Comparison of ENCODE assay signal across 1 cellular context in genomic region chr10:102714621-102715455, GRCh38.
TF ChIP-seq lines count a peak whose summit lies in the region.

A gene with protein sequence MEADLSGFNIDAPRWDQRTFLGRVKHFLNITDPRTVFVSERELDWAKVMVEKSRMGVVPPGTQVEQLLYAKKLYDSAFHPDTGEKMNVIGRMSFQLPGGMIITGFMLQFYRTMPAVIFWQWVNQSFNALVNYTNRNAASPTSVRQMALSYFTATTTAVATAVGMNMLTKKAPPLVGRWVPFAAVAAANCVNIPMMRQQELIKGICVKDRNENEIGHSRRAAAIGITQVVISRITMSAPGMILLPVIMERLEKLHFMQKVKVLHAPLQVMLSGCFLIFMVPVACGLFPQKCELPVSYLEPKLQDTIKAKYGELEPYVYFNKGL (plus strand): TSS chr10:102714636. CDS start chr10:102726637, 12,001 bp downstream.

TF ChIP-seq in HepG2, 621 proteins besides CTCF, POLR2A, EP300 and RAD21 (continued from another document and continues in another):
- TF ChIP-seq PHF20 (CRISPR knock-in tag; IDR thresholded peaks at IDR 0.05) = 0 out of 2 replicates have a peak, but pooled peaks have one; percentile 31
- peak; percentile 18; the same call in 1 of the 2 replicates for TF ChIP-seq ZNF460 (CRISPR knock-in tag; IDR thresholded peaks at IDR 0.05; ENCODE audit: borderline replicate concordance)
- TF ChIP-seq MEF2D (CRISPR knock-in tag; IDR thresholded peaks at IDR 0.05) = no peak; the same call in 1 of the 2 replicates
- peak; percentile 78; the same call in 1 of the 2 replicates for TF ChIP-seq CCDC6 (CRISPR knock-in tag; IDR thresholded peaks at IDR 0.05)
- no peak for TF ChIP-seq ZUFSP (CRISPR knock-in tag; IDR thresholded peaks at IDR 0.05; ENCODE audit: borderline replicate concordance)
- no peak for TF ChIP-seq PRPF4 (IDR thresholded peaks at IDR 0.05; ENCODE audit: low read depth, low read length, poor library complexity, severe bottlenecking)
- peak; percentile 76; the same call in 1 of the 2 replicates for TF ChIP-seq IRX3 (CRISPR knock-in tag; IDR thresholded peaks at IDR 0.05; ENCODE audit: borderline replicate concordance, low read depth)
- peak; percentile 40; the same call in 1 of the 2 replicates for TF ChIP-seq ZNF784 (CRISPR knock-in tag; IDR thresholded peaks at IDR 0.05; ENCODE audit: borderline replicate concordance)
- no peak for TF ChIP-seq HNF4A (CRISPR knock-in tag; IDR thresholded peaks at IDR 0.05)
- TF ChIP-seq ZNF781 (CRISPR knock-in tag; IDR thresholded peaks at IDR 0.05; ENCODE audit: borderline replicate concordance, not compliant biosample characterization) = peak; percentile 73
- TF ChIP-seq ZNF383 (CRISPR knock-in tag; IDR thresholded peaks at IDR 0.05; ENCODE audit: borderline replicate concordance) = no peak; the same call in 1 of the 2 replicates
- TF ChIP-seq, protein P1, sequence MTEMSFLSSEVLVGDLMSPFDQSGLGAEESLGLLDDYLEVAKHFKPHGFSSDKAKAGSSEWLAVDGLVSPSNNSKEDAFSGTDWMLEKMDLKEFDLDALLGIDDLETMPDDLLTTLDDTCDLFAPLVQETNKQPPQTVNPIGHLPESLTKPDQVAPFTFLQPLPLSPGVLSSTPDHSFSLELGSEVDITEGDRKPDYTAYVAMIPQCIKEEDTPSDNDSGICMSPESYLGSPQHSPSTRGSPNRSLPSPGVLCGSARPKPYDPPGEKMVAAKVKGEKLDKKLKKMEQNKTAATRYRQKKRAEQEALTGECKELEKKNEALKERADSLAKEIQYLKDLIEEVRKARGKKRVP (CRISPR knock-in tag; IDR thresholded peaks at IDR 0.05) = no peak
- TF ChIP-seq SUZ12 (IDR thresholded peaks at IDR 0.05; ENCODE audit: low read depth, low read length) = no peak
- TF ChIP-seq PTBP1 (IDR thresholded peaks at IDR 0.05; ENCODE audit: low read depth, low read length, poor library complexity, severe bottlenecking) = peak; percentile 73
- TF ChIP-seq CAMTA2 (CRISPR knock-in tag; IDR thresholded peaks at IDR 0.05; ENCODE audit: borderline replicate concordance) = no peak
- no peak for TF ChIP-seq YEATS2 (CRISPR knock-in tag; IDR thresholded peaks at IDR 0.05; ENCODE audit: borderline replicate concordance)
- peak; percentile 71; the same call in 1 of the 2 replicates for TF ChIP-seq ZNF878 (CRISPR knock-in tag; IDR thresholded peaks at IDR 0.05)
- TF ChIP-seq, protein P2, sequence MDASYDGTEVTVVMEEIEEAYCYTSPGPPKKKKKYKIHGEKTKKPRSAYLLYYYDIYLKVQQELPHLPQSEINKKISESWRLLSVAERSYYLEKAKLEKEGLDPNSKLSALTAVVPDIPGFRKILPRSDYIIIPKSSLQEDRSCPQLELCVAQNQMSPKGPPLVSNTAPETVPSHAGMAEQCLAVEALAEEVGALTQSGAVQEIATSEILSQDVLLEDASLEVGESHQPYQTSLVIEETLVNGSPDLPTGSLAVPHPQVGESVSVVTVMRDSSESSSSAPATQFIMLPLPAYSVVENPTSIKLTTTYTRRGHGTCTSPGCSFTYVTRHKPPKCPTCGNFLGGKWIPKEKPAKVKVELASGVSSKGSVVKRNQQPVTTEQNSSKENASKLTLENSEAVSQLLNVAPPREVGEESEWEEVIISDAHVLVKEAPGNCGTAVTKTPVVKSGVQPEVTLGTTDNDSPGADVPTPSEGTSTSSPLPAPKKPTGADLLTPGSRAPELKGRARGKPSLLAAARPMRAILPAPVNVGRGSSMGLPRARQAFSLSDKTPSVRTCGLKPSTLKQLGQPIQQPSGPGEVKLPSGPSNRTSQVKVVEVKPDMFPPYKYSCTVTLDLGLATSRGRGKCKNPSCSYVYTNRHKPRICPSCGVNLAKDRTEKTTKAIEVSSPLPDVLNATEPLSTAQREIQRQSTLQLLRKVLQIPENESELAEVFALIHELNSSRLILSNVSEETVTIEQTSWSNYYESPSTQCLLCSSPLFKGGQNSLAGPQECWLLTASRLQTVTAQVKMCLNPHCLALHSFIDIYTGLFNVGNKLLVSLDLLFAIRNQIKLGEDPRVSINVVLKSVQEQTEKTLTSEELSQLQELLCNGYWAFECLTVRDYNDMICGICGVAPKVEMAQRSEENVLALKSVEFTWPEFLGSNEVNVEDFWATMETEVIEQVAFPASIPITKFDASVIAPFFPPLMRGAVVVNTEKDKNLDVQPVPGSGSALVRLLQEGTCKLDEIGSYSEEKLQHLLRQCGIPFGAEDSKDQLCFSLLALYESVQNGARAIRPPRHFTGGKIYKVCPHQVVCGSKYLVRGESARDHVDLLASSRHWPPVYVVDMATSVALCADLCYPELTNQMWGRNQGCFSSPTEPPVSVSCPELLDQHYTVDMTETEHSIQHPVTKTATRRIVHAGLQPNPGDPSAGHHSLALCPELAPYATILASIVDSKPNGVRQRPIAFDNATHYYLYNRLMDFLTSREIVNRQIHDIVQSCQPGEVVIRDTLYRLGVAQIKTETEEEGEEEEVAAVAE (CRISPR knock-in tag; IDR thresholded peaks at IDR 0.05; ENCODE audit: borderline replicate concordance) = peak; percentile 41; the same call in 1 of the 2 replicates
- no peak; the same call in none of the 2 replicates for TF ChIP-seq ZNF205 (CRISPR knock-in tag; IDR thresholded peaks at IDR 0.05)
- no peak for TF ChIP-seq CBX1 (IDR thresholded peaks at IDR 0.05; ENCODE audit: low read depth)
- TF ChIP-seq, protein P3, sequence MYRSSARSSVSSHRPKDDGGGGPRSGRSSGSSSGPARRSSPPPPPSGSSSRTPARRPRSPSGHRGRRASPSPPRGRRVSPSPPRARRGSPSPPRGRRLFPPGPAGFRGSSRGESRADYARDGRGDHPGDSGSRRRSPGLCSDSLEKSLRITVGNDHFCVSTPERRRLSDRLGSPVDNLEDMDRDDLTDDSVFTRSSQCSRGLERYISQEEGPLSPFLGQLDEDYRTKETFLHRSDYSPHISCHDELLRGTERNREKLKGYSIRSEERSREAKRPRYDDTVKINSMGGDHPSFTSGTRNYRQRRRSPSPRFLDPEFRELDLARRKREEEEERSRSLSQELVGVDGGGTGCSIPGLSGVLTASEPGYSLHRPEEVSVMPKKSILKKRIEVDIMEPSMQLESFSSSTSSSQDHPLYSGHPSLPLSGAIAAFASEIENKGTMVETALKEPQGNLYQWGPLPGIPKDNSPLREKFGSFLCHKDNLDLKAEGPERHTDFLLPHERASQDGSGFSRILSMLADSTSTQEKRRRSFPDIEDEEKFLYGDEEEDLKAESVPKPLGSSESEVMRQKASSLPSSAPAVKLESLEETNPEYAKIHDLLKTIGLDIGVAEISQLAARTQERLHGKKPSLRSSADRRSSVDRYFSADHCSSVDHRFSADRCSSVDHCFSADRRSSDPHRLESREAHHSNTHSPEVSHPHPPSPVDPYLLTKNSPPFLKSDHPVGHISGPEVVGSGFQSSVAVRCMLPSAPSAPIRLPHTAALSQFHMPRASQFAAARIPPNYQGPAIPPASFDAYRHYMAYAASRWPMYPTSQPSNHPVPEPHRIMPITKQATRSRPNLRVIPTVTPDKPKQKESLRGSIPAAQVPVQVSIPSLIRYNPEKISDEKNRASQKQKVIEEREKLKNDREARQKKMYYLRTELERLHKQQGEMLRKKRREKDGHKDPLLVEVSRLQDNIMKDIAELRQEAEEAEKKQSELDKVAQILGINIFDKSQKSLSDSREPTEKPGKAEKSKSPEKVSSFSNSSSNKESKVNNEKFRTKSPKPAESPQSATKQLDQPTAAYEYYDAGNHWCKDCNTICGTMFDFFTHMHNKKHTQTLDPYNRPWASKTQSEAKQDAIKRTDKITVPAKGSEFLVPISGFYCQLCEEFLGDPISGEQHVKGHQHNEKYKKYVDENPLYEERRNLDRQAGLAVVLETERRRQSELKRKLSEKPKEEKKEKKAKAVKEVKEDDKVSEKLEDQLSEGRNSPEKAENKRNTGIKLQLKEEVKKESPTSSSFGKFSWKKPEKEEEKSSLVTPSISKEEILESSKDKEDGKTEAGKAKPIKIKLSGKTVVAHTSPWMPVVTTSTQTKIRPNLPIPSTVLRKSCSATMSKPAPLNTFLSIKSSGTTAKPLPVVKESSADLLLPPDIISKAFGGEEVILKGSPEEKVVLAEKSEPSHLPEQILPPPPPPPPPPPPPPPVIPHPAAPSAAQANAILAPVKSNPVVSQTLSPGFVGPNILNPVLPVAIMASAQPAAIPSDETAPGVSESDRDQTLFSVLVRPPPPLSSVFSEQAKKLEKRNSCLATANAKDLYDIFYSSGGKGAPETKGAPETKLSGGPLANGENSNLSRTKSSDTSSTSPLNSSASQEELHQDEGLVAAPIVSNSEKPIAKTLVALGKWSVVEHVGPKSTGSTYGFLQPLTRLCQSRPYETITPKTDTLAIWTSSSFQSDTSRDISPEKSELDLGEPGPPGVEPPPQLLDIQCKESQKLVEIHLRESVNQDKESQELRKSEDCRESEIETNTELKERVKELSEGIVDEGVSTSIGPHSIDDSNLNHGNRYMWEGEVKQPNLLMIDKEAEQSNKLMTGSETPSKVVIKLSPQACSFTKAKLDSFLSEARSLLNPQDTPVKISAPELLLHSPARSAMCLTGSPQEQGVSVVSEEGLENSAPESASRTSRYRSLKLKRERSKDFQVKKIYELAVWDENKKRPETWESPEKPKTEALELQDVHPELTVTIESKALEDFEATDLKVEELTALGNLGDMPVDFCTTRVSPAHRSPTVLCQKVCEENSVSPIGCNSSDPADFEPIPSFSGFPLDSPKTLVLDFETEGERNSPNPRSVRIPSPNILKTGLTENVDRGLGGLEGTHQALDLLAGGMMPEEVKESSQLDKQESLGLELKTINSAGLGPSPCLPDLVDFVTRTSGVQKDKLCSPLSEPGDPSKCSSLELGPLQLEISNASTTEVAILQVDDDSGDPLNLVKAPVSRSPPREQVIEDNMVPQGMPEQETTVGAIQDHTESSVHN (CRISPR knock-in tag; IDR thresholded peaks at IDR 0.05) = 0 out of 2 replicates have a peak, but pooled peaks have one; percentile 22
- TF ChIP-seq ATF7-NPFF (CRISPR knock-in tag; IDR thresholded peaks at IDR 0.05; ENCODE audit: low read depth) = 0 out of 2 replicates have a peak, but pooled peaks have one; percentile 6
- TF ChIP-seq RBM39 (IDR thresholded peaks at IDR 0.05; ENCODE audit: low read depth, low read length, poor library complexity, severe bottlenecking) = peak; percentile 58
- no peak for TF ChIP-seq ZFP1 (CRISPR knock-in tag; IDR thresholded peaks at IDR 0.05)
- no peak for TF ChIP-seq EEA1 (CRISPR knock-in tag; IDR thresholded peaks at IDR 0.05; ENCODE audit: borderline replicate concordance)
- peak; percentile 63 for TF ChIP-seq SAP130 (CRISPR knock-in tag; IDR thresholded peaks at IDR 0.05; ENCODE audit: low read depth)
- TF ChIP-seq SALL2 (CRISPR knock-in tag; IDR thresholded peaks at IDR 0.05) = 0 out of 2 replicates have a peak, but pooled peaks have one; percentile 46
- peak; percentile 56 for TF ChIP-seq ZNF563 (CRISPR knock-in tag; IDR thresholded peaks at IDR 0.05)
- no peak for TF ChIP-seq NFRKB (IDR thresholded peaks at IDR 0.05)
- no peak for TF ChIP-seq ZGPAT (CRISPR knock-in tag; IDR thresholded peaks at IDR 0.05)
- TF ChIP-seq ZNF777 (CRISPR knock-in tag; IDR thresholded peaks at IDR 0.05) = no peak
- TF ChIP-seq SPEN (CRISPR knock-in tag; IDR thresholded peaks at IDR 0.05; ENCODE audit: low read depth) = 0 out of 2 replicates have a peak, but pooled peaks have one; percentile 19
- peak; percentile 68; the same call in 1 of the 2 replicates for TF ChIP-seq ZNF232 (CRISPR knock-in tag; IDR thresholded peaks at IDR 0.05; ENCODE audit: borderline replicate concordance)
